Comparison of ENCODE assay signal across 9 cellular contexts in genomic region chr20:45834797-45835161, GRCh38. TPM values are rescaled to one million over a fixed set of nuclear protein-coding genes. Genes with fewer than 3 reads are reported as not detected.
DNase-seq lines count a peak whose midpoint lies in the region; FAIRE-seq and TF ChIP-seq lines count a peak whose summit lies in the region.
"Had no signal": no experiment of that assay in that cellular context is flagged by ENCODE, and none has a peak within 500 bp of the region (broad histone marks: within the 10 kb centered on the region; RNA-seq: fewer than 3 reads in every experiment).

No MANE protein-coding gene starts in this region.

- no peak overlapping the region for H3K27ac ChIP-seq in HUES64 (ENCODE audit: low read depth, low read length)
- no peak overlapping the region for H3K27ac ChIP-seq in astrocyte (ENCODE audit: low read depth, low read length)
- H3K27ac ChIP-seq in spleen = peak overlapping the region in 7 of 8 donors; percentile 81 to 93 (median 87)

- TF ChIP-seq POLR2A in spleen (IDR thresholded peaks at IDR 0.05) = no peak

- H3K27me3 Mint-ChIP-seq in astrocyte (ENCODE audit: low read depth, unreplicated experiment) = no peaks in the 10 kb centered on the region

- 90% methylated on average over 14 of the region's 14 CpGs for WGBS in HUES64
- WGBS in spleen, 5 donors = 77 to 90% (median 86%) methylated on average over 12 to 14 of the region's 14 CpGs

- peaks cover 16% of the 10 kb centered on the region for H3K4me1 Mint-ChIP-seq in astrocyte (ENCODE audit: low read depth, unreplicated experiment)

- peaks cover 26% of the 10 kb centered on the region; the same call in 1 of the 2 replicates for H3K36me3 ChIP-seq in HUES64 (ENCODE audit: insufficient read depth, low read length)
- H3K36me3 ChIP-seq in astrocyte (ENCODE audit: insufficient read depth, low read length) = peaks cover 3% of the 10 kb centered on the region
- H3K36me3 ChIP-seq in spleen = peaks cover 0 to 21% (median 6%) of the 10 kb centered on the region in 6 donors

- H3K27ac Mint-ChIP-seq in astrocyte (ENCODE audit: unreplicated experiment) = no peak overlapping the region

- no peaks in the 10 kb centered on the region for H3K9me3 ChIP-seq in HUES64 (ENCODE audit: insufficient read depth, low read depth, low read length)
- no peaks in the 10 kb centered on the region for H3K9me3 ChIP-seq in astrocyte (ENCODE audit: insufficient read depth, low read depth, low read length)
- H3K9me3 ChIP-seq in iPS-18c (ENCODE audit: control insufficient read depth, insufficient read depth, low read length) = no peaks in the 10 kb centered on the region
- H3K9me3 ChIP-seq in spleen = no peaks in the 10 kb centered on the region

- H3K36me3 Mint-ChIP-seq in astrocyte (ENCODE audit: low read depth, unreplicated experiment) = peaks cover 8% of the 10 kb centered on the region

- H3K9ac ChIP-seq in HUES64 (ENCODE audit: low read depth, low read length) = no peak overlapping the region; the same call in 1 of the 2 replicates
- H3K9ac ChIP-seq in astrocyte (ENCODE audit: low read length) = peak overlapping the region; percentile 75

- no peak for FAIRE-seq in astrocyte (lab: Jason Lieb, UNC)

- H3K79me2 ChIP-seq in astrocyte (ENCODE audit: insufficient read depth, low read length) = peaks cover 13% of the 10 kb centered on the region

- intact Hi-C loops in spleen (cut with DNase I; ENCODE audit: low total_unique reads) = no loop called here

- peaks cover 12% of the 10 kb centered on the region for H4K20me1 ChIP-seq in astrocyte (ENCODE audit: insufficient read depth, low read length)

- H2AFZ ChIP-seq in astrocyte (ENCODE audit: low read depth, low read length) = peak overlapping the region; percentile 83

- TF ChIP-seq CTCF in astrocyte (IDR thresholded peaks at IDR 0.05; ENCODE audit: insufficient read depth, low read depth, low read length) (no peak), spleen (IDR thresholded peaks at IDR 0.05 in 8 of 11, conservative IDR thresholded peaks at IDR 0.05 in 3 of 11) (no peak)

- H3K9me3 Mint-ChIP-seq in astrocyte (ENCODE audit: unreplicated experiment) = peaks cover 2% of the 10 kb centered on the region

- no peak for DNase-seq in astrocyte (ENCODE audit: low read depth)
- peak; percentile 72 for DNase-seq in spleen
- DNase-seq in DMS 273 (lab: John Stamatoyannopoulos, UW; ENCODE audit: unreplicated experiment) = no peak
- DNase-seq in RPMI8226 = no peak
- no peak for DNase-seq in NCI-H82 treated with DMSO at 0.1 percent for 48 hours (lab: John Stamatoyannopoulos, UW; ENCODE audit: unreplicated experiment)
- no peak for DNase-seq in hepatic stellate cell (ENCODE audit: low spot score)
- DNase-seq: dermis blood vessel endothelial cell had no signal

- peak overlapping the region; percentile 91 for H3K4me2 ChIP-seq in astrocyte (ENCODE audit: low read length)

- H3K27me3 ChIP-seq in HUES64 (ENCODE audit: insufficient read depth, low read length) (no peaks in the 10 kb centered on the region), astrocyte (ENCODE audit: insufficient read depth, low read length) (no peaks in the 10 kb centered on the region), spleen (replicated peaks in 1 of 7) (no peaks in the 10 kb centered on the region)

- H3K4me3 ChIP-seq in HUES64 (ENCODE audit: low read length) (peak overlapping the region; percentile 79), astrocyte (ENCODE audit: insufficient read depth, low read depth, low read length) (peak overlapping the region; percentile 71), iPS-18c (ENCODE audit: insufficient read depth, low read depth, low read length) (peak overlapping the region; percentile 81; the same call in 1 of the 2 replicates), spleen (peak overlapping the region in 6 of 8 donors; percentile 66 to 90 (median 70))

- H3K4me3 Mint-ChIP-seq in astrocyte (ENCODE audit: unreplicated experiment) = peak overlapping the region; percentile 74

- H3K4me1 ChIP-seq in HUES64 (ENCODE audit: insufficient read depth, low read length) = peaks cover 5% of the 10 kb centered on the region
- peaks cover 24% of the 10 kb centered on the region for H3K4me1 ChIP-seq in astrocyte (ENCODE audit: insufficient read depth, low read length)
- H3K4me1 ChIP-seq in spleen = peaks cover 19 to 65% (median 47%) of the 10 kb centered on the region in 6 donors

RNA-seq across cellular contexts. Expression of gene SNX21, which starts 1.2 kb away (rescaled TPM):
- 8.5 TPM for polyA plus RNA-seq in HUES64 (2013, experiment 1 of 2)
- 8.6 TPM for polyA plus RNA-seq in HUES64 (2013, experiment 2 of 2)
- total RNA-seq in astrocyte = 13.3 and 14.2 TPM in 2 replicates
- 10 to 100 TPM in 6 of 7 donors, 1 to 10 TPM in 1; 8.8 to 32.4 (median 20.0) TPM for total RNA-seq in spleen
- polyA plus RNA-seq in spleen = 10 to 100 TPM in 2 of 3 donors, 1 to 10 TPM in 1; 6.3 to 15.8 (median 15.7) TPM

RNA-seq across cellular contexts. Expression of gene TNNC2, which starts 7.7 kb away (rescaled TPM):
- 1.4 TPM for polyA plus RNA-seq in HUES64 (2013, experiment 1 of 2)
- polyA plus RNA-seq in HUES64 (2013, experiment 2 of 2) = 1.5 TPM
- total RNA-seq in astrocyte (not detected in 2 replicates), spleen (under 1 TPM in 2 of 7 donors, not detected in 5; 0.54 to 0.89 TPM)
- 1 to 10 TPM; 1.4 to 3.4 (median 1.9) TPM for polyA plus RNA-seq in spleen
- total RNA-seq: dermis blood vessel endothelial cell had no signal

RNA-seq across cellular contexts. Expression of gene UBE2C, which starts 22.3 kb away (rescaled TPM):
- polyA plus RNA-seq in HUES64 (2013, experiment 1 of 2) = 229 TPM
- polyA plus RNA-seq in HUES64 (2013, experiment 2 of 2) = 266 TPM
- 6.2 and 12.3 TPM in 2 replicates for total RNA-seq in astrocyte
- 10 to 100 TPM in 4 of 7 donors, 1 to 10 TPM in 3; 3.0 to 22.2 (median 12.3) TPM for total RNA-seq in spleen
- polyA plus RNA-seq in spleen = 10 to 100 TPM; 11.4 to 56.4 (median 19.7) TPM

RNA-seq across cellular contexts. Expression of gene ACOT8, which starts 22.4 kb away (rescaled TPM):
- polyA plus RNA-seq in HUES64 (2013, experiment 1 of 2) = 17.2 TPM
- polyA plus RNA-seq in HUES64 (2013, experiment 2 of 2) = 19.7 TPM
- total RNA-seq in astrocyte (22.0 and 22.6 TPM in 2 replicates), spleen (10 to 100 TPM; 19.4 to 37.4 (median 24.7) TPM)
- 10 to 100 TPM; 28.1 to 36.7 (median 34.2) TPM for polyA plus RNA-seq in spleen

RNA-seq across cellular contexts. Expression of gene ZSWIM3, which starts 22.6 kb away (rescaled TPM):
- 4.2 TPM for polyA plus RNA-seq in HUES64 (2013, experiment 1 of 2)
- polyA plus RNA-seq in HUES64 (2013, experiment 2 of 2) = 3.2 TPM
- 4.4 and 4.7 TPM in 2 replicates for total RNA-seq in astrocyte
- 1 to 10 TPM; 4.4 to 7.1 (median 5.4) TPM for total RNA-seq in spleen
- polyA plus RNA-seq in spleen = 1 to 10 TPM; 3.1 to 4.2 (median 3.5) TPM

Comparison
In these comparisons a context has a peak if more than half of its experiments do, and no peak if none do; other contexts are left out.
1. H3K27ac ChIP-seq: peak in spleen (7 of 8); none in HUES64 (single experiment) and astrocyte (single experiment).
2. Peak in every context shown above with its lines, with median percentiles within 50 percentile points of each other: H3K4me3 ChIP-seq.